Comparison of ENCODE assay signal across 8 cellular contexts in genomic region chr5:140174472-140175366, GRCh38. TPM values are rescaled to one million over a fixed set of nuclear protein-coding genes. Genes with fewer than 3 reads are reported as not detected.
DNase-seq lines count a peak whose midpoint lies in the region; ATAC-seq and TF ChIP-seq lines count a peak whose summit lies in the region.

Gene CYSTM1, plus strand, starts transcription at chr5:140175188. Its CDS starts 19,278 bp downstream, at chr5:140194466.

- H3K27me3 ChIP-seq in PC-9 (ENCODE audit: insufficient read depth, low read depth) (no peaks in the 10 kb centered on the region), esophagus (ENCODE audit: control insufficient read depth in 1 of 2, insufficient read depth in 2 of 2, low read length in 2 of 2) (no peaks in the 10 kb centered on the region), mucosa of stomach (ENCODE audit: control insufficient read depth, insufficient read depth, low read length) (no peaks in the 10 kb centered on the region)

- WGBS in esophagus, 2 donors: 2% methylated on average over 57 to 61 of the region's 61 CpGs

- H3K4me1 Mint-ChIP-seq in activated T-cell treated with anti-CD3 and anti-CD28 coated beads, Interleukin-2, amount 50 U/mL, for 4 hours (ENCODE audit: low read depth): peaks cover 8% of the 10 kb centered on the region

- H3F3A ChIP-seq in PC-9 (ENCODE audit: insufficient read depth, low read depth): peaks cover 19% of the 10 kb centered on the region

- H3K36me3 Mint-ChIP-seq in activated T-cell treated with anti-CD3 and anti-CD28 coated beads, Interleukin-2, amount 50 U/mL, for 4 hours (ENCODE audit: insufficient read depth): no peaks in the 10 kb centered on the region

- BruUV-seq in PC-9 (replicated peaks; lab: Mats Ljungman, UMichigan): TSS peak; percentile 94

- no peaks in the 10 kb centered on the region for H3K79me2 ChIP-seq in PC-9 (ENCODE audit: low read depth)

- H3K4me2 ChIP-seq in PC-9: peak within 1 kb of the TSS; percentile 99

- H3K4me3 Mint-ChIP-seq in activated T-cell treated with anti-CD3 and anti-CD28 coated beads, Interleukin-2, amount 50 U/mL, for 4 hours: peak within 1 kb of the TSS; percentile 92

- ATAC-seq in GM21619 (IDR thresholded peaks at IDR 0.05; ENCODE audit: unreplicated experiment): peak; percentile 89
- ATAC-seq in activated T-cell treated with anti-CD3 and anti-CD28 coated beads, Interleukin-2, amount 50 U/mL, for 4 hours: peak; percentile 91 to 92

- DNase-seq in DMS153 (lab: John Stamatoyannopoulos, UW) (peak; percentile 86), KBM-7 (peak; percentile 95), PC-9 (peak; percentile 83 to 97)
- peak; percentile 96 for DNase-seq in activated T-cell treated with anti-CD3 and anti-CD28 coated beads, Interleukin-2, amount 50 U/mL, for 4 hours
- DNase-seq in stimulated activated CD8-positive, alpha-beta memory T cell treated with anti-CD3 and anti-CD28 coated beads, Interleukin-7, amount 100 ng/mL, for 1 hour (ENCODE audit: low read depth in 2 of 2): peak; percentile 90 to 92

- no peaks in the 10 kb centered on the region for H4K20me1 ChIP-seq in PC-9 (ENCODE audit: insufficient read depth)

- peak within 1 kb of the TSS; percentile 99 for H3K9ac ChIP-seq in mucosa of stomach (ENCODE audit: low read length)

- peak within 1 kb of the TSS; percentile 99 for H3K4me3 ChIP-seq in PC-9
- H3K4me3 ChIP-seq in esophagus (ENCODE audit: low read depth in 1 of 2, low read length in 2 of 2): peak within 1 kb of the TSS; percentile 55 to 81
- H3K4me3 ChIP-seq in mucosa of stomach (ENCODE audit: low read length): peak within 1 kb of the TSS; percentile 83

- H3K4me1 ChIP-seq in PC-9 (replicated peaks; ENCODE audit: insufficient read depth) (peaks cover 22% of the 10 kb centered on the region), esophagus (ENCODE audit: control insufficient read depth in 2 of 2, insufficient read depth in 2 of 2, low read length in 1 of 2) (no peaks in the 10 kb centered on the region), mucosa of stomach (ENCODE audit: control insufficient read depth, insufficient read depth, low read length) (peaks cover 28% of the 10 kb centered on the region)

- peak within 1 kb of the TSS; percentile 51 for H3K27ac ChIP-seq in PC-9
- H3K27ac ChIP-seq in esophagus (ENCODE audit: low read depth in 2 of 2, low read length in 1 of 2): peak within 1 kb of the TSS; percentile 92 to 94

- CTCF ChIA-PET in PC-9 (lab: Charles Lee): no interaction called here

- H3K9me2 ChIP-seq in PC-9 (ENCODE audit: insufficient read depth): no peaks in the 10 kb centered on the region

- intact Hi-C loops in PC-9 (cut with micrococcal nuclease; ENCODE audit: unreplicated experiment): loop anchor here (5.0 kb wide), 3 partner anchors 68 to 548 kb away; no protein-coding TSS in a partner anchor

- H3K9me3 Mint-ChIP-seq in activated T-cell treated with anti-CD3 and anti-CD28 coated beads, Interleukin-2, amount 50 U/mL, for 4 hours: no peaks in the 10 kb centered on the region

- H3K9me3 ChIP-seq in PC-9 (ENCODE audit: insufficient read depth, low read depth) (no peaks in the 10 kb centered on the region), esophagus (ENCODE audit: control insufficient read depth in 2 of 2, insufficient read depth in 1 of 2, low read depth in 1 of 2, low read length in 1 of 2) (no peaks in the 10 kb centered on the region), mucosa of stomach (ENCODE audit: control insufficient read depth, low read length) (no peaks in the 10 kb centered on the region)

- POLR2A ChIA-PET in PC-9 (lab: Charles Lee; ENCODE audit: unreplicated experiment): no interaction called here

- peak within 1 kb of the TSS; percentile 99 for H2AFZ ChIP-seq in PC-9

- TF ChIP-seq CTCF in PC-9 (conservative IDR thresholded peaks at IDR 0.05): no peak

- H3K36me3 ChIP-seq in PC-9 (ENCODE audit: low read depth): no peaks in the 10 kb centered on the region
- no peaks in the 10 kb centered on the region for H3K36me3 ChIP-seq in esophagus (ENCODE audit: control insufficient read depth in 2 of 2, insufficient read depth in 2 of 2, low read length in 1 of 2)
- H3K36me3 ChIP-seq in mucosa of stomach (ENCODE audit: control insufficient read depth, insufficient read depth, low read length): no peaks in the 10 kb centered on the region

- peaks cover 2% of the 10 kb centered on the region for H3K27me3 Mint-ChIP-seq in activated T-cell treated with anti-CD3 and anti-CD28 coated beads, Interleukin-2, amount 50 U/mL, for 4 hours (ENCODE audit: low read depth)

- in situ Hi-C loops in KBM-7 (cut with MboI; ENCODE audit: low pct_unique_long_range_greater_than_20kb, low sequenced_read_pairs): no loop called here

RNA-seq across cellular contexts. Expression of gene CYSTM1, which starts in this region (rescaled TPM):
- total RNA-seq in PC-9 (2021): 27.2 and 29.8 TPM in 2 replicates
- total RNA-seq in activated T-cell treated with anti-CD3 and anti-CD28 coated beads, Interleukin-2, amount 50 U/mL, for 4 hours: 10 to 100 TPM; 16.4 to 20.0 (median 17.6) TPM
- polyA plus RNA-seq in esophagus: 10 to 100 TPM in 1 of 2 donors, 1 to 10 TPM in 1; 6.7 to 13.4 TPM

Comparison
In these comparisons a context has a peak if more than half of its experiments do, and no peak if none do; other contexts are left out.
1. Peak in every context shown above with its lines: DNase-seq, ATAC-seq, H3K4me3 ChIP-seq and H3K27ac ChIP-seq.